Comparison of ENCODE assay signal across 19 cellular contexts in genomic region chr1:168279253-168279652, GRCh38. TPM values are rescaled to one million over a fixed set of nuclear protein-coding genes. Genes with fewer than 3 reads are reported as not detected.
A peak's percentile ranks its signal among the peaks of the same experiment; 100 is the strongest.
DNase-seq lines count a peak whose midpoint lies in the region; TF ChIP-seq lines count a peak whose summit lies in the region.
"Had no signal": no experiment of that assay in that cellular context is flagged by ENCODE, and none has a peak within 500 bp of the region (broad histone marks: within the 10 kb centered on the region; RNA-seq: fewer than 3 reads in every experiment).

No MANE protein-coding gene starts in this region.

- no peaks in the 10 kb centered on the region for H3K4me1 ChIP-seq in HEK293 (ENCODE audit: control insufficient read depth, insufficient read depth, low read length)
- H3K4me1 ChIP-seq: SJSA1 had no signal

- no peaks in the 10 kb centered on the region for H3K9me3 ChIP-seq in HEK293 (ENCODE audit: control insufficient read depth, insufficient read depth, low read depth, low read length)
- H3K9me3 ChIP-seq: SJSA1 had no signal

- POLR2A ChIA-PET in HEK293 (lab: Yijun Ruan, JAX) = no interaction called here

- no peak for TF ChIP-seq CTCF in HEK293 (tag by site-specific recombination; IDR thresholded peaks at IDR 0.05)

- DNase-seq in NCI-H748 (lab: John Stamatoyannopoulos, UW; ENCODE audit: unreplicated experiment) (peak; percentile 23), NCI-H748 treated with DMSO at 0.1 percent for 48 hours (lab: John Stamatoyannopoulos, UW) (no peak), COLO668 (lab: John Stamatoyannopoulos, UW; ENCODE audit: unreplicated experiment) (peak; percentile 18), NCI-H2227 treated with DMSO at 0.1 percent for 48 hours (lab: John Stamatoyannopoulos, UW) (peak; percentile 2), H4 (ENCODE audit: low spot score) (no peak)
- DNase-seq in activated naive CD4-positive, alpha-beta T cell treated with Interleukin-2 at 50 U/mL for 16 hours = no peak
- DNase-seq: Calu3; CD8-positive, alpha-beta memory T cell; H7; NCI-H1048; NCI-H146; NCI-H1930; NCI-H526 treated with DMSO at 0.1 percent for 48 hours; Right ventricle myocardium superior; RPMI8226; T-helper 1 cell had no signal

- CTCF ChIA-PET in HEK293 (lab: Yijun Ruan, JAX) = interaction anchor here (1.9 kb wide), 1 partner anchor 45 kb away, joined by 6 read pairs; no protein-coding TSS in a partner anchor

- no peak overlapping the region for H3K4me3 ChIP-seq in HEK293 (ENCODE audit: low read depth, low read length)
- H3K4me3 ChIP-seq: SJSA1 had no signal

- no peak overlapping the region for H3K27ac ChIP-seq in HEK293 (ENCODE audit: extremely low read depth, low read depth, low read length)
- H3K27ac ChIP-seq: KMS-11, SJSA1 had no signal

- H3K36me3 ChIP-seq in HEK293 (ENCODE audit: control insufficient read depth in 2 of 2, insufficient read depth in 1 of 2, low read length in 2 of 2) = no peaks in the 10 kb centered on the region
- H3K36me3 ChIP-seq: SJSA1 had no signal

TF ChIP-seq in HEK293, 187 proteins besides CTCF, POLR2A, EP300 and RAD21:
- peak; percentile 77 for TF ChIP-seq BCL6B (tag by site-specific recombination; IDR thresholded peaks at IDR 0.05)
- no peak for TF ChIP-seq ZBTB48 (tag by site-specific recombination; IDR thresholded peaks at IDR 0.05)
- peak; percentile 90; the same call in 1 of the 2 replicates for TF ChIP-seq ZNF544 (tag by site-specific recombination; IDR thresholded peaks at IDR 0.05)
- TF ChIP-seq ZNF112 (tag by site-specific recombination; IDR thresholded peaks at IDR 0.05) = peak; percentile 79; the same call in 1 of the 2 replicates
- TF ChIP-seq ZNF350 (tag by site-specific recombination; IDR thresholded peaks at IDR 0.05) = 0 out of 2 replicates have a peak, but pooled peaks have one; percentile 30
- TF ChIP-seq ZNF555 (tag by site-specific recombination; conservative IDR thresholded peaks at IDR 0.05) = no peak
- TF ChIP-seq ZNF248 (tag by site-specific recombination; IDR thresholded peaks at IDR 0.05) = 0 out of 2 replicates have a peak, but pooled peaks have one; percentile 26
- 0 out of 2 replicates have a peak, but pooled peaks have one; percentile 38 for TF ChIP-seq ZNF776 (tag by site-specific recombination; IDR thresholded peaks at IDR 0.05; ENCODE audit: borderline replicate concordance)

RNA-seq across cellular contexts. Expression of gene TBX19, which starts 1.4 kb away (rescaled TPM):
- total RNA-seq in H4 (2014; rRNA removed; shearing (Covaris generic)) = 0.17 TPM in 1 of 2 replicates, not detected in the other

RNA-seq across cellular contexts. Expression of gene SFT2D2, which starts 53.4 kb away (rescaled TPM):
- 20.5 and 30.1 TPM in 2 replicates for total RNA-seq in H4 (2014; rRNA removed; shearing (Covaris generic))

Comparison
In these comparisons a context has a peak if more than half of its experiments do, and no peak if none do; other contexts are left out.
1. DNase-seq: peak in NCI-H748 (single experiment), COLO668 (single experiment) and NCI-H2227 treated with DMSO at 0.1 percent for 48 hours (single experiment); none in NCI-H748 treated with DMSO at 0.1 percent for 48 hours (single experiment), activated naive CD4-positive, alpha-beta T cell treated with Interleukin-2 at 50 U/mL for 16 hours (single experiment) and H4 (single experiment).